ENCODE assay signal across 8 cellular contexts in the genomic region with DNA sequence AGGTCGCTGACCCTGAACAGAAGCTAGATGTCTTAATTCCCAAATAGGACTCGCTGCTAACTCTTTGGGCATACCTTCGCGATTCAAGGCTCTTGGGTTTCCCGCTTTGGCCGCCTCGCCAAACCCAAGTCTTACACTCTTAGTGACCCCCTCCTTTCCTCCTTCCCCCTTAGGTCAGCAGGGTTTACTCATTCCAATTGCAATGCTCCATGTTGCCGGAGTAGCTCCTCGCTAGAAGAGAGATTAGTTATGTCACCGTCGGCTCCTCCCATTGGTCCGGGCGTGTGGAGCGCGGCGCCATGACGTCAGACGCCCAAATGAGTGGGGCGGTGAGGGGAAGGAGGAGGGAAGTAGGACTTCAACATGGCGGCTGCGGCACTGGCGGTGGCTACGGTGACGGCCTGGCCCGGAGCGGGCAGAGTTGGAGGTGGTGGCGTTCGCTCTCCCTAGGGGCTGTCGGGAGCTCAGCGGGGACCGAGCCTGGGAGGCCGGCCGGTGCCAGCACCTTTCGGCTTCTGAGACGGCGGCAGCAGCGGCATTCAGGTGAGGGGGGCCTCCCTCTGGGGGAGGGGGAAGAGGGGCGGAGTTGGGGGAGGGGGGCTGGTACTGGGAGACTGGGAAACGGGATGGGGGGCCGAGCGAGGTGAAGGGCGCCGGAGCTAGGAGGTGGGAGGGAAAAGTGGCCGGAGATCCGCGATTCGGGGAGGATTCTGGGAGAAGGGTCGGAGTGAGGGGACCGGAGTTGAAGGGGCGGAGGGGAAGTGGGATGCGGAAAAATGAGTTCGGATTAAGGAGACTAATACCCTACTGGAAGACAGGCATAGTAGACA. TPM values are rescaled to one million over a fixed set of nuclear protein-coding genes. Genes with fewer than 3 reads are reported as not detected.
A peak's percentile ranks its signal among the peaks of the same experiment; 100 is the strongest.
DNase-seq lines count a peak whose midpoint lies in the region; ATAC-seq and TF ChIP-seq lines count a peak whose summit lies in the region.

A gene (plus strand): TSS at position 346 of the 830 bp plus-strand sequence. CDS start 41,872 bp downstream, outside the sequence.

- ATAC-seq in GM18907 (IDR thresholded peaks at IDR 0.05; ENCODE audit: unreplicated experiment) (peak; percentile 97), HG03159 (IDR thresholded peaks at IDR 0.05; ENCODE audit: unreplicated experiment) (peak; percentile 99), WTC11 (peak; percentile 89)

- H3K4me3 ChIP-seq in AG04449 (ENCODE audit: low read depth, low read length) (peak within 1 kb of the TSS; percentile 90), cardiac fibroblast (replicated peaks in 1 of 2; ENCODE audit: low read depth in 2 of 2, low read length in 2 of 2) (peak within 1 kb of the TSS; percentile 64 to 87)

- POLR2A ChIA-PET in AG04449 (lab: Yijun Ruan, JAX): interaction anchor here (0.5 to 1.4 kb wide), 7 partner anchors 9 to 79 kb away, joined by 3 to 4 read pairs (median 4); no protein-coding TSS in a partner anchor
- POLR2A ChIA-PET in WTC11 (lab: Charles Lee): interaction anchor here (0.5 to 2.1 kb wide), 9 partner anchors 10 to 1095 kb away, joined by 3 to 18 read pairs (median 4); a partner anchor contains a TSS

- H3K4me3 Mint-ChIP-seq in WTC11 (peak within 1 kb of the TSS; percentile 91), immature natural killer cell (peak within 1 kb of the TSS; percentile 90 to 99 (median 96))

- H3K27ac Mint-ChIP-seq in WTC11 (peak within 1 kb of the TSS; percentile 96), immature natural killer cell (peak within 1 kb of the TSS; percentile 90 to 100 (median 98))

- H3K4me1 Mint-ChIP-seq in WTC11 (0 out of 2 replicates have a peak, but pooled peaks cover 5% of the 10 kb centered on the region), immature natural killer cell (peaks cover 25 to 26% of the 10 kb centered on the region in 2 donors)

- H3K9me3 Mint-ChIP-seq in WTC11 (no peaks in the 10 kb centered on the region), immature natural killer cell (peaks cover 0 to 2% (median 0%) of the 10 kb centered on the region in 6 donors)

- CTCF ChIA-PET in AG04449 (lab: Yijun Ruan, JAX): interaction anchor here (1.2 to 1.6 kb wide), 3 partner anchors 9 to 75 kb away, joined by 3 to 7 read pairs (median 3); no protein-coding TSS in a partner anchor
- CTCF ChIA-PET in WTC11 (lab: Charles Lee): interaction anchor here (0.5 to 2.3 kb wide), 14 partner anchors 8 to 200 kb away, joined by 3 to 15 read pairs (median 4); a partner anchor contains a TSS

- H3K27me3 Mint-ChIP-seq in WTC11 (ENCODE audit: low read depth) (no peaks in the 10 kb centered on the region), immature natural killer cell (ENCODE audit: low read depth in 3 of 3) (peaks cover 2 to 11% (median 5%) of the 10 kb centered on the region in 3 donors)

- H3K36me3 Mint-ChIP-seq in WTC11 (peaks cover 6% of the 10 kb centered on the region; the same call in 1 of the 2 replicates), immature natural killer cell (no peaks in the 10 kb centered on the region)

- DNase-seq in AG04449 (ENCODE audit: low read depth, low spot score): peak; percentile 84
- DNase-seq in NCI-H2227 treated with DMSO at 0.1 percent for 48 hours (lab: John Stamatoyannopoulos, UW): peak; percentile 87
- peak; percentile 97 for DNase-seq in WTC11 (ENCODE audit: low spot score)
- peak; percentile 98 for DNase-seq in cardiac fibroblast (ENCODE audit: low read depth in 2 of 2)
- peak; percentile 94 to 95 (median 95) for DNase-seq in immature natural killer cell
- peak; percentile 93 for DNase-seq in smooth muscle cell of the brain vasculature (ENCODE audit: low read depth, low spot score)

- no peak for TF ChIP-seq CTCF in AG04449 (IDR thresholded peaks at IDR 0.05; ENCODE audit: insufficient read depth, low read length, missing control alignments)
- no peak for TF ChIP-seq CTCF in WTC11 (IDR thresholded peaks at IDR 0.05)
- no peak for TF ChIP-seq CTCF in cardiac fibroblast (IDR thresholded peaks at IDR 0.05; ENCODE audit: low read depth, low read length)

TF ChIP-seq in WTC11, 78 proteins besides CTCF, POLR2A, EP300 and RAD21 (continues in another document):
- TF ChIP-seq CREB1 (CRISPR knock-in tag; IDR thresholded peaks at IDR 0.05): 0 out of 2 replicates have a peak, but pooled peaks have one; percentile 25
- TF ChIP-seq, protein P1, sequence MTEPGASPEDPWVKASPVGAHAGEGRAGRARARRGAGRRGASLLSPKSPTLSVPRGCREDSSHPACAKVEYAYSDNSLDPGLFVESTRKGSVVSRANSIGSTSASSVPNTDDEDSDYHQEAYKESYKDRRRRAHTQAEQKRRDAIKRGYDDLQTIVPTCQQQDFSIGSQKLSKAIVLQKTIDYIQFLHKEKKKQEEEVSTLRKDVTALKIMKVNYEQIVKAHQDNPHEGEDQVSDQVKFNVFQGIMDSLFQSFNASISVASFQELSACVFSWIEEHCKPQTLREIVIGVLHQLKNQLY (CRISPR knock-in tag; IDR thresholded peaks at IDR 0.05): no peak
- TF ChIP-seq ETV6 (CRISPR knock-in tag; IDR thresholded peaks at IDR 0.05): peak; percentile 45; the same call in 1 of the 2 replicates
- TF ChIP-seq JAZF1 (CRISPR knock-in tag; IDR thresholded peaks at IDR 0.05): no peak
- TF ChIP-seq NFYB (CRISPR knock-in tag; conservative IDR thresholded peaks at IDR 0.05; ENCODE audit: low read depth): peak; percentile 47; the same call in 1 of the 2 replicates
- peak; percentile 87 for TF ChIP-seq SP1 (CRISPR knock-in tag; conservative IDR thresholded peaks at IDR 0.05)
- TF ChIP-seq GABPB1 (CRISPR knock-in tag; IDR thresholded peaks at IDR 0.05): no peak
- TF ChIP-seq, protein P2, sequence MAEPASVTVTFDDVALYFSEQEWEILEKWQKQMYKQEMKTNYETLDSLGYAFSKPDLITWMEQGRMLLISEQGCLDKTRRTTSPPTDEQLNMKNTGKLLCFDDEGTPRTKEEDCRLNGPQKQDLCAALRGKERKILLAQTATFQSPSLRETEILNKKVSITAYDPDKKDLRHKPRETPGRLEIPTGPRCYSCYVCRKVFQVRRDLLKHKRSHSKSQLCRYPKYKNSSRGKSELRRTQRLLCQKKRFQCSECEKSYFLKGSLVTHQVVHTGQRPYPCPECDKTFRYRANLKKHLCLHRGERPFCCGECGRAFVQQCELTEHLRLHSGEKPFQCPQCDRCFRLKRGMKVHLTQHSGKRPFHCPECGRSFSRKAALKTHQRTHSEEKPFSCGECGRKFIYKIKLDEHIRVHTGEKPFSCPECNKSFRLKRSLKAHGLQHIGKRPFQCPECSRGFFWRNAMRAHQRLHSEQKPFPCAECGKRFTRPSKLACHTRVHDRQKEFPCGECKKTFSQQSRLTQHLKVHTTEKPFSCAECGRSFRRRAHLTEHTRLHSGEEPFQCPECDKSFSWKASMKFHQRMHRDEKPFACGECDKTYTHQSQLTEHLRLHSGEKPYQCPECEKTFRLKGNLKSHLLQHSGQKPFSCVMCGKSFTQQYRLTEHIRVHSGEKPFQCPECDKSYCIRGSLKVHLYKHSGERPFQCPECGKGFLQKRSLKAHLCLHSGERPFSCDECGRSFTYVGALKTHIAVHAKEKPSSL (CRISPR knock-in tag; conservative IDR thresholded peaks at IDR 0.05): no peak
- TF ChIP-seq FOXP1 (CRISPR knock-in tag; IDR thresholded peaks at IDR 0.05; ENCODE audit: borderline replicate concordance): peak; percentile 52; the same call in 1 of the 2 replicates
- TF ChIP-seq, protein P3, sequence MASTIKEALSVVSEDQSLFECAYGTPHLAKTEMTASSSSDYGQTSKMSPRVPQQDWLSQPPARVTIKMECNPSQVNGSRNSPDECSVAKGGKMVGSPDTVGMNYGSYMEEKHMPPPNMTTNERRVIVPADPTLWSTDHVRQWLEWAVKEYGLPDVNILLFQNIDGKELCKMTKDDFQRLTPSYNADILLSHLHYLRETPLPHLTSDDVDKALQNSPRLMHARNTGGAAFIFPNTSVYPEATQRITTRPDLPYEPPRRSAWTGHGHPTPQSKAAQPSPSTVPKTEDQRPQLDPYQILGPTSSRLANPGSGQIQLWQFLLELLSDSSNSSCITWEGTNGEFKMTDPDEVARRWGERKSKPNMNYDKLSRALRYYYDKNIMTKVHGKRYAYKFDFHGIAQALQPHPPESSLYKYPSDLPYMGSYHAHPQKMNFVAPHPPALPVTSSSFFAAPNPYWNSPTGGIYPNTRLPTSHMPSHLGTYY (CRISPR knock-in tag; IDR thresholded peaks at IDR 0.05): no peak
- TF ChIP-seq, protein P4, sequence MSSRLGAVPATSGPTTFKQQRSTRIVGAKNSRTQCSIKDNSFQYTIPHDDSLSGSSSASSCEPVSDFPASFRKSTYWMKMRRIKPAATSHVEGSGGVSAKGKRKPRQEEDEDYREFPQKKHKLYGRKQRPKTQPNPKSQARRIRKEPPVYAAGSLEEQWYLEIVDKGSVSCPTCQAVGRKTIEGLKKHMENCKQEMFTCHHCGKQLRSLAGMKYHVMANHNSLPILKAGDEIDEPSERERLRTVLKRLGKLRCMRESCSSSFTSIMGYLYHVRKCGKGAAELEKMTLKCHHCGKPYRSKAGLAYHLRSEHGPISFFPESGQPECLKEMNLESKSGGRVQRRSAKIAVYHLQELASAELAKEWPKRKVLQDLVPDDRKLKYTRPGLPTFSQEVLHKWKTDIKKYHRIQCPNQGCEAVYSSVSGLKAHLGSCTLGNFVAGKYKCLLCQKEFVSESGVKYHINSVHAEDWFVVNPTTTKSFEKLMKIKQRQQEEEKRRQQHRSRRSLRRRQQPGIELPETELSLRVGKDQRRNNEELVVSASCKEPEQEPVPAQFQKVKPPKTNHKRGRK (CRISPR knock-in tag; IDR thresholded peaks at IDR 0.05; ENCODE audit: borderline replicate concordance): no peak
- peak; percentile 48 for TF ChIP-seq FOXK1 (CRISPR knock-in tag; IDR thresholded peaks at IDR 0.05)
- TF ChIP-seq, protein P5, sequence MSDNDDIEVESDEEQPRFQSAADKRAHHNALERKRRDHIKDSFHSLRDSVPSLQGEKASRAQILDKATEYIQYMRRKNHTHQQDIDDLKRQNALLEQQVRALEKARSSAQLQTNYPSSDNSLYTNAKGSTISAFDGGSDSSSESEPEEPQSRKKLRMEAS (CRISPR knock-in tag; IDR thresholded peaks at IDR 0.05): peak; percentile 46
- peak; percentile 94 for TF ChIP-seq ZBTB21 (CRISPR knock-in tag; IDR thresholded peaks at IDR 0.05; ENCODE audit: borderline replicate concordance)
- TF ChIP-seq HMGA2 (CRISPR knock-in tag; IDR thresholded peaks at IDR 0.05): no peak
- TF ChIP-seq CBFB (CRISPR knock-in tag; IDR thresholded peaks at IDR 0.05; ENCODE audit: low read depth): peak; percentile 66; the same call in 1 of the 2 replicates
- TF ChIP-seq, protein P6, sequence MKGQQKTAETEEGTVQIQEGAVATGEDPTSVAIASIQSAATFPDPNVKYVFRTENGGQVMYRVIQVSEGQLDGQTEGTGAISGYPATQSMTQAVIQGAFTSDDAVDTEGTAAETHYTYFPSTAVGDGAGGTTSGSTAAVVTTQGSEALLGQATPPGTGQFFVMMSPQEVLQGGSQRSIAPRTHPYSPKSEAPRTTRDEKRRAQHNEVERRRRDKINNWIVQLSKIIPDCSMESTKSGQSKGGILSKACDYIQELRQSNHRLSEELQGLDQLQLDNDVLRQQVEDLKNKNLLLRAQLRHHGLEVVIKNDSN (CRISPR knock-in tag; IDR thresholded peaks at IDR 0.05): no peak
- no peak for TF ChIP-seq IRF2 (CRISPR knock-in tag; IDR thresholded peaks at IDR 0.05; ENCODE audit: borderline replicate concordance, low read depth)

RNA-seq across cellular contexts. Expression of the gene that starts here (rescaled TPM):
- 23.9 to 26.3 TPM (median 25.7 TPM) in 3 replicates for total RNA-seq in WTC11 (2021)
- polyA plus RNA-seq in immature natural killer cell: 10 to 100 TPM; 37.8 to 44.7 (median 43.5) TPM

Comparison
In these comparisons a context has a peak if more than half of its experiments do, and no peak if none do; other contexts are left out.
1. Peak in every context shown above with its lines: DNase-seq, ATAC-seq and H3K4me3 ChIP-seq.